8 cellular contexts compared by ENCODE assay signal in the genomic region with DNA sequence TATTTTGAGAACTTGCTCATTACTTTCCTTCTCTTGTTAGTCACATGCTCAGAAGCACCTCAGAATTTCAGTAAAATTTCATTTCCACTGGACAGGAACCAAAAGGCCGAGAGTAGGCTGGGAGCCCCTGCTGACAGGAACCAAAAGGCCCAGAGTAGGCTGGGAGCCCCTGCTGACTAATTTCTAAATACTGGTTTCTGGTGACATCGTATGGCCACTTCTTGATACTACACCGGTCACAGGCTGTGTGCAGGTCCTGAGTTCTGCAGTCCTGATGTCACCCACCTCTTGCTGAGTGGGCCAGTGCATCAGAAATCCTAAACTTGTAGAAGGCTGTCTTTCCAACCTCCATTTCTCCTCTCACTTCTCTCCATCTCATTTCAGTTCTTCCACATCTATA. TPM values are rescaled to one million over a fixed set of nuclear protein-coding genes. Genes with fewer than 3 reads are reported as not detected.
A peak's percentile ranks its signal among the peaks of the same experiment; 100 is the strongest.
DNase-seq lines count a peak whose midpoint lies in the region; ATAC-seq and TF ChIP-seq lines count a peak whose summit lies in the region.

No MANE protein-coding gene starts in this region.

- ATAC-seq in HCT116, result peak; percentile 100

- TF ChIP-seq RAD21 in HCT116 (IDR thresholded peaks at IDR 0.05; ENCODE audit: low read depth), result peak; percentile 77

- H4K20me1 ChIP-seq in HCT116 (ENCODE audit: insufficient read depth), result no peaks in the 10 kb centered on the region

- H3K4me3 ChIP-seq in A673 (ENCODE audit: low read depth, low read length, poor library complexity, severe bottlenecking) (no peak overlapping the region), GM12865 (ENCODE audit: low read depth, low read length) (no peak overlapping the region), HCT116 (replicated peaks in 1 of 2; ENCODE audit: low read depth in 1 of 2, low read length in 2 of 2) (no peak overlapping the region), fibroblast of mammary gland (ENCODE audit: control insufficient read depth, low read depth, low read length) (no peak overlapping the region), trophoblast cell (ENCODE audit: low read depth, low read length) (no peak overlapping the region)

- H3K27me3 ChIP-seq in A673 (replicated peaks; ENCODE audit: insufficient read depth, low read depth, low read length, poor library complexity) (peaks cover 12% of the 10 kb centered on the region), HCT116 (ENCODE audit: insufficient read depth, low read length) (no peaks in the 10 kb centered on the region), trophoblast cell (ENCODE audit: insufficient read depth, low read length) (peaks cover 6% of the 10 kb centered on the region)

- no peak overlapping the region for H4K12ac ChIP-seq in trophoblast cell (ENCODE audit: low read depth, low read length)

- CTCF ChIA-PET in A673 (lab: Charles Lee) (no interaction called here), HCT116 (lab: Charles Lee) (interaction anchor here (1.0 kb wide), 1 partner anchor 819 kb away, joined by 5 read pairs; no protein-coding TSS in a partner anchor)

- no peak overlapping the region for H2BK12ac ChIP-seq in trophoblast cell (ENCODE audit: low read length)

- no peaks in the 10 kb centered on the region for H3K9me2 ChIP-seq in HCT116 (ENCODE audit: insufficient read depth)

- RAD21 ChIA-PET in HCT116 (lab: Charles Lee; ENCODE audit: low non-redundant PET in 1 of 2, low total read pairs in 2 of 2, uncharacterized antibody in 2 of 2, unreplicated experiment in 2 of 2), result no interaction called here

- no peak overlapping the region for H3K23ac ChIP-seq in trophoblast cell (ENCODE audit: low read length)

- no peak for TF ChIP-seq POLR2A in HCT116 (IDR thresholded peaks at IDR 0.05; ENCODE audit: borderline replicate concordance, extremely low read depth, insufficient read depth, insufficient read length)

- no peak overlapping the region for H3K14ac ChIP-seq in trophoblast cell (ENCODE audit: low read length)

- POLR2A ChIA-PET in A673 (lab: Charles Lee; ENCODE audit: low non-redundant PET) (no interaction called here), HCT116 (lab: Charles Lee) (no interaction called here)

- H3K27ac ChIP-seq in A673 (ENCODE audit: low read depth, low read length, poor library complexity, severe bottlenecking) (no peak overlapping the region), HCT116 (ENCODE audit: low read depth, low read length) (no peak overlapping the region), trophoblast cell (ENCODE audit: low read depth, low read length) (no peak overlapping the region)

- no peak overlapping the region for H4K8ac ChIP-seq in trophoblast cell (ENCODE audit: low read depth, low read length)

- no peak overlapping the region for H2AK5ac ChIP-seq in trophoblast cell (ENCODE audit: low read length)

- H2BK5ac ChIP-seq in trophoblast cell (ENCODE audit: low read depth, low read length, poor library complexity), result no peak overlapping the region

- no CpG with 5 or more reads among the region's 3 CpGs for WGBS in trophoblast cell (ENCODE audit: extremely low coverage, insufficient coverage, insufficient read length)

- BruUV-seq in A673 (replicated peaks; lab: Mats Ljungman, UMichigan) (no TSS peak), HCT116 (replicated peaks; lab: Mats Ljungman, UMichigan) (no TSS peak)

- no peak overlapping the region for H3K4ac ChIP-seq in trophoblast cell (ENCODE audit: low read depth, low read length)

- H2AFZ ChIP-seq in HCT116 (ENCODE audit: low read depth, low read length, poor library complexity, severe bottlenecking) (peak overlapping the region; percentile 40), trophoblast cell (ENCODE audit: insufficient read depth, low read length, poor library complexity) (no peak overlapping the region)

- H3K9ac ChIP-seq in HCT116 (ENCODE audit: low read length) (no peak overlapping the region), trophoblast cell (ENCODE audit: low read length) (no peak overlapping the region)

- H3K79me1 ChIP-seq in trophoblast cell (ENCODE audit: low read length), result no peaks in the 10 kb centered on the region

- H3K4me1 ChIP-seq in A673 (ENCODE audit: insufficient read depth, low read length, poor library complexity, severe bottlenecking), result no peaks in the 10 kb centered on the region
- H3K4me1 ChIP-seq in HCT116 (ENCODE audit: control insufficient read depth in 1 of 2, insufficient read depth in 2 of 2, low read length in 2 of 2), result no peaks in the 10 kb centered on the region
- no peaks in the 10 kb centered on the region for H3K4me1 ChIP-seq in trophoblast cell (ENCODE audit: control insufficient read depth in 1 of 2, insufficient read depth in 2 of 2, low read length in 2 of 2)

- H3K79me2 ChIP-seq in HCT116 (ENCODE audit: insufficient read depth, low read length), result no peaks in the 10 kb centered on the region
- no peaks in the 10 kb centered on the region for H3K79me2 ChIP-seq in trophoblast cell (ENCODE audit: control insufficient read depth, insufficient read depth, low read length, poor library complexity)

- no peak overlapping the region for H3K4me2 ChIP-seq in HCT116 (ENCODE audit: low read length)
- no peak overlapping the region for H3K4me2 ChIP-seq in trophoblast cell (ENCODE audit: low read length)

- H3K36me3 ChIP-seq in A673 (ENCODE audit: insufficient read depth, low read length, poor library complexity, severe bottlenecking) (no peaks in the 10 kb centered on the region), HCT116 (ENCODE audit: control insufficient read depth in 1 of 2, insufficient read depth in 2 of 2, low read length in 2 of 2) (no peaks in the 10 kb centered on the region), trophoblast cell (ENCODE audit: control insufficient read depth in 1 of 2, insufficient read depth in 2 of 2, low read length in 2 of 2) (no peaks in the 10 kb centered on the region)

- peak; percentile 49 for DNase-seq in A673 (ENCODE audit: low spot score)
- DNase-seq in GM12865 (ENCODE audit: low read depth), result peak; percentile 64
- peak; percentile 45 for DNase-seq in HCT116 (ENCODE audit: low read depth, low spot score)
- DNase-seq in LHCN-M2 (ENCODE audit: low read depth), result peak; percentile 41
- DNase-seq in SK-N-DZ (ENCODE audit: low spot score), result peak; percentile 38
- peak; percentile 76 for DNase-seq in fibroblast of mammary gland (ENCODE audit: low read depth)
- peak; percentile 33 to 74 for DNase-seq in trophoblast cell
- no peak for DNase-seq in NCI-H187 (lab: John Stamatoyannopoulos, UW)

- no peak overlapping the region for H3K18ac ChIP-seq in trophoblast cell (ENCODE audit: low read length)

- intact Hi-C loops in A673 (cut with micrococcal nuclease; ENCODE audit: unreplicated experiment) (loop anchor here (5.0 kb wide), 3 partner anchors 663 to 1028 kb away; no protein-coding TSS in a partner anchor), HCT116 (cut with micrococcal nuclease) (loop anchor here (1.0 to 10.0 kb wide), 7 partner anchors 494 to 1390 kb away; no protein-coding TSS in a partner anchor)

- H4K91ac ChIP-seq in trophoblast cell (ENCODE audit: low read depth, low read length), result no peak overlapping the region

- no peaks in the 10 kb centered on the region for H3K9me3 ChIP-seq in A673 (ENCODE audit: low read depth, low read length, poor library complexity, severe bottlenecking)
- H3K9me3 ChIP-seq in HCT116 (ENCODE audit: control insufficient read depth in 1 of 2, insufficient read depth in 1 of 2, low read depth in 1 of 2, low read length in 2 of 2), result no peaks in the 10 kb centered on the region
- no peaks in the 10 kb centered on the region for H3K9me3 ChIP-seq in trophoblast cell (ENCODE audit: insufficient read depth, low read depth, low read length)

- TF ChIP-seq CTCF in A673 (conservative IDR thresholded peaks at IDR 0.05; ENCODE audit: low read depth, low read length) (peak; percentile 66), GM12865 (IDR thresholded peaks at IDR 0.05; ENCODE audit: insufficient read depth, low read depth, low read length, missing control alignments) (peak; percentile 59), HCT116 (IDR thresholded peaks at IDR 0.05 in 2 of 3, conservative IDR thresholded peaks at IDR 0.05 in 1 of 3; ENCODE audit: borderline replicate concordance in 1 of 3, insufficient read depth in 1 of 3, low read depth in 2 of 3, low read length in 2 of 3) (peak; percentile 61 to 73 (median 68); a peak in 5 of 6 replicates), fibroblast of mammary gland (conservative IDR thresholded peaks at IDR 0.05; ENCODE audit: control insufficient read depth, insufficient read depth, low read depth, low read length) (peak; percentile 66)

- no peak overlapping the region for H2BK120ac ChIP-seq in trophoblast cell (ENCODE audit: insufficient read depth, low read length, poor library complexity)

TF ChIP-seq in HCT116, 20 proteins besides CTCF, POLR2A, EP300 and RAD21:
- TF ChIP-seq POLR2AphosphoS5 (IDR thresholded peaks at IDR 0.05; ENCODE audit: low read depth, low read length) (no peak), YY1 (IDR thresholded peaks at IDR 0.05; ENCODE audit: extremely low read depth, insufficient replicate concordance, low read depth, low read length) (no peak), EZH2phosphoT487 (IDR thresholded peaks at IDR 0.05; ENCODE audit: borderline replicate concordance) (no peak), CBX3 (IDR thresholded peaks at IDR 0.05; ENCODE audit: low read depth) (no peak)

RNA-seq across cellular contexts. Expression of gene EN1, which starts 17.7 kb away (rescaled TPM):
- not detected in 2 replicates for total RNA-seq in A673 (2021)
- not detected for total RNA-seq in HCT116 (2021; ENCODE audit: unreplicated experiment)
- not detected in 2 replicates for polyA plus RNA-seq in HCT116 (2012)
- total RNA-seq in LHCN-M2 (2014; rRNA removed), result 2.9 and 4.5 TPM in 2 replicates
- polyA plus RNA-seq in LHCN-M2 (2012), result 5.1 TPM
- polyA plus RNA-seq in SK-N-DZ (2014; cell fraction: cytosol; rRNA removed), result 0.51 and 0.89 TPM in 2 replicates
- polyA plus RNA-seq in SK-N-DZ (2014; cell fraction: nucleus; rRNA removed), result 0.50 TPM in 1 of 2 replicates, not detected in the other
- polyA plus RNA-seq in trophoblast cell (2013), result 6.0 and 6.5 TPM in 2 replicates

Comparison
In these comparisons a context has a peak if more than half of its experiments do, and no peak if none do; other contexts are left out.
1. DNase-seq: peak in A673 (single experiment), GM12865 (single experiment), HCT116 (single experiment), LHCN-M2 (single experiment), SK-N-DZ (single experiment), fibroblast of mammary gland (single experiment) and trophoblast cell (2 of 2); none in NCI-H187 (0 of 2).
2. Peak in every context shown above with its lines, with median percentiles within 50 percentile points of each other: CTCF ChIP-seq.